Comparison of ENCODE assay signal across 1 cellular context in genomic region chr5:129097498-129098296, GRCh38.
TF ChIP-seq lines count a peak whose summit lies in the region.

No MANE protein-coding gene starts in this region.

TF ChIP-seq in K562, 482 proteins besides CTCF, POLR2A, EP300 and RAD21:
- TF ChIP-seq SPI1 (IDR thresholded peaks at IDR 0.05; ENCODE audit: borderline replicate concordance, low read depth, low read length) = peak; percentile 50; the same call in 1 of the 2 replicates
- no peak for TF ChIP-seq ZNF347 (CRISPR knock-in tag; IDR thresholded peaks at IDR 0.05; ENCODE audit: low read depth)
- TF ChIP-seq PCBP2 (IDR thresholded peaks at IDR 0.05; ENCODE audit: low read depth, low read length, poor library complexity, severe bottlenecking) = no peak
- no peak for TF ChIP-seq ETV5 (CRISPR knock-in tag; IDR thresholded peaks at IDR 0.05; ENCODE audit: low read depth)
- TF ChIP-seq TAF1 (IDR thresholded peaks at IDR 0.05; ENCODE audit: control insufficient read depth, extremely low read depth, insufficient read depth, low read length, severe bottlenecking) = no peak
- TF ChIP-seq, protein P1, sequence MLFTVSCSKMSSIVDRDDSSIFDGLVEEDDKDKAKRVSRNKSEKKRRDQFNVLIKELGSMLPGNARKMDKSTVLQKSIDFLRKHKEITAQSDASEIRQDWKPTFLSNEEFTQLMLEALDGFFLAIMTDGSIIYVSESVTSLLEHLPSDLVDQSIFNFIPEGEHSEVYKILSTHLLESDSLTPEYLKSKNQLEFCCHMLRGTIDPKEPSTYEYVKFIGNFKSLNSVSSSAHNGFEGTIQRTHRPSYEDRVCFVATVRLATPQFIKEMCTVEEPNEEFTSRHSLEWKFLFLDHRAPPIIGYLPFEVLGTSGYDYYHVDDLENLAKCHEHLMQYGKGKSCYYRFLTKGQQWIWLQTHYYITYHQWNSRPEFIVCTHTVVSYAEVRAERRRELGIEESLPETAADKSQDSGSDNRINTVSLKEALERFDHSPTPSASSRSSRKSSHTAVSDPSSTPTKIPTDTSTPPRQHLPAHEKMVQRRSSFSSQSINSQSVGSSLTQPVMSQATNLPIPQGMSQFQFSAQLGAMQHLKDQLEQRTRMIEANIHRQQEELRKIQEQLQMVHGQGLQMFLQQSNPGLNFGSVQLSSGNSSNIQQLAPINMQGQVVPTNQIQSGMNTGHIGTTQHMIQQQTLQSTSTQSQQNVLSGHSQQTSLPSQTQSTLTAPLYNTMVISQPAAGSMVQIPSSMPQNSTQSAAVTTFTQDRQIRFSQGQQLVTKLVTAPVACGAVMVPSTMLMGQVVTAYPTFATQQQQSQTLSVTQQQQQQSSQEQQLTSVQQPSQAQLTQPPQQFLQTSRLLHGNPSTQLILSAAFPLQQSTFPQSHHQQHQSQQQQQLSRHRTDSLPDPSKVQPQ (CRISPR knock-in tag; IDR thresholded peaks at IDR 0.05; ENCODE audit: borderline replicate concordance) = no peak
- no peak for TF ChIP-seq SUPT5H (IDR thresholded peaks at IDR 0.05)
- TF ChIP-seq, protein P2, sequence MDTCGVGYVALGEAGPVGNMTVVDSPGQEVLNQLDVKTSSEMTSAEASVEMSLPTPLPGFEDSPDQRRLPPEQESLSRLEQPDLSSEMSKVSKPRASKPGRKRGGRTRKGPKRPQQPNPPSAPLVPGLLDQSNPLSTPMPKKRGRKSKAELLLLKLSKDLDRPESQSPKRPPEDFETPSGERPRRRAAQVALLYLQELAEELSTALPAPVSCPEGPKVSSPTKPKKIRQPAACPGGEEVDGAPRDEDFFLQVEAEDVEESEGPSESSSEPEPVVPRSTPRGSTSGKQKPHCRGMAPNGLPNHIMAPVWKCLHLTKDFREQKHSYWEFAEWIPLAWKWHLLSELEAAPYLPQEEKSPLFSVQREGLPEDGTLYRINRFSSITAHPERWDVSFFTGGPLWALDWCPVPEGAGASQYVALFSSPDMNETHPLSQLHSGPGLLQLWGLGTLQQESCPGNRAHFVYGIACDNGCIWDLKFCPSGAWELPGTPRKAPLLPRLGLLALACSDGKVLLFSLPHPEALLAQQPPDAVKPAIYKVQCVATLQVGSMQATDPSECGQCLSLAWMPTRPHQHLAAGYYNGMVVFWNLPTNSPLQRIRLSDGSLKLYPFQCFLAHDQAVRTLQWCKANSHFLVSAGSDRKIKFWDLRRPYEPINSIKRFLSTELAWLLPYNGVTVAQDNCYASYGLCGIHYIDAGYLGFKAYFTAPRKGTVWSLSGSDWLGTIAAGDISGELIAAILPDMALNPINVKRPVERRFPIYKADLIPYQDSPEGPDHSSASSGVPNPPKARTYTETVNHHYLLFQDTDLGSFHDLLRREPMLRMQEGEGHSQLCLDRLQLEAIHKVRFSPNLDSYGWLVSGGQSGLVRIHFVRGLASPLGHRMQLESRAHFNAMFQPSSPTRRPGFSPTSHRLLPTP (IDR thresholded peaks at IDR 0.05; ENCODE audit: borderline replicate concordance, extremely low read depth, insufficient read length) = no peak
- TF ChIP-seq ZNF561 (CRISPR knock-in tag; conservative IDR thresholded peaks at IDR 0.05) = no peak
